27 cellular contexts compared by ENCODE assay signal in the genomic region with DNA sequence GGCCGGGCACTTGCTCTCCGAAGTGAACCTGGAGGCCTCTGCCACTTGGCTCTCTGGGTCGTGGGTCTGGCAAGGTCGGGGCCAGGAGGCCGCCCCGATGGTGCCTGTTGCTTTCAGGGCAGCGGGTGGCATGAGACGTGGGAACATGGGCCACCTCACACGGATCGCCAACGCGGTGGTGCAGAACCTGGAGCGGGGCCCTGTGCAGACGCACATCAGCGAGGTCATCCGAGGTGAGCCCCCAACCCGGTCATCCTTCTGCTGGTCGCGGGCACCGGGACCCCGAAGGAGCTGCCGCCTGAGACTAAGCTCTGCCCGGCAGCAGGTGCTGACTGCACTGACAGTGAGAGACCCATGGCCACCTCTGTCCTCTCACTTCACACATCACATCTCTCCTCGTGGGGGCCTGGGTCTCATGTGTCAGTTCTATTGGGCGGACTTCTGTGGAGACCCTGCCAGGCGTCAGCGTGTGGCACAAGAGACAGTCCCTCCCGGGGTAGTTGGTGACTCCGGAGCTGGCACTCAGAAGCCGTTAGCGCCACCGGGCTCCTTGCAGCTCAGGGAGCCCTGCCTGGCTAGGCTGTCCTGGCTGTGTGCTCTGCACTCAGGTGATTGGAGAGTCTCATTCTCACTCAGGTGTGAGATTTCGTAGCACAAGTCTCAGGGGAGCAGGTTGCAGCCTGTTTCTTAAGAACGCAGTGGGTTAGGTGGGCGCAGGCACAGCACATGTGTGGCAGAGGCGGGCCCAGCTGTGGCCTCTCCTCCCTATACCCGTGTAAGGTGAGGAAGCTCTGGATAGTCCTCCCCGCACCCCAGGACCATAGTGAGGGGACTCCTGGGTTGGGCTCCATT. TPM values are rescaled to one million over a fixed set of nuclear protein-coding genes. Genes with fewer than 3 reads are reported as not detected.
DNase-seq lines count a peak whose midpoint lies in the region; TF ChIP-seq lines count a peak whose summit lies in the region.
"Had no signal": no experiment of that assay in that cellular context is flagged by ENCODE, and none has a peak within 500 bp of the region (broad histone marks: within the 10 kb centered on the region; RNA-seq: fewer than 3 reads in every experiment).

No MANE protein-coding gene starts in this region.

- H3K27me3 ChIP-seq in GM06990 (replicated peaks; ENCODE audit: control insufficient read depth, insufficient read depth, low read length) (no peaks in the 10 kb centered on the region), H9 (ENCODE audit: insufficient read depth, low read length) (no peaks in the 10 kb centered on the region)
- H3K27me3 ChIP-seq: BE2C, left lung, vagina had no signal

- WGBS in H9 (ENCODE audit: extremely low coverage, insufficient read length, low lambda C conversion rate) = no CpG with 5 or more reads among the region's 38 CpGs

- no peak overlapping the region for H2BK120ac ChIP-seq in H9 (ENCODE audit: low read depth, low read length, poor library complexity, severe bottlenecking)

- TF ChIP-seq CTCF in GM06990 (IDR thresholded peaks at IDR 0.05; ENCODE audit: insufficient read depth, low read length, poor library complexity, severe bottlenecking) (no peak), chondrocyte (IDR thresholded peaks at IDR 0.05) (no peak), neural crest cell (conservative IDR thresholded peaks at IDR 0.05) (no peak), H9 (conservative IDR thresholded peaks at IDR 0.05) (no peak)

- no peak overlapping the region for H2AFZ ChIP-seq in H9 (ENCODE audit: low read length)

- H3K18ac ChIP-seq in H9 (ENCODE audit: insufficient read length, low read depth, low read length) = no peak overlapping the region

- no peak overlapping the region for H2BK20ac ChIP-seq in H9 (ENCODE audit: low read depth, low read length, poor library complexity, severe bottlenecking)

- no peaks in the 10 kb centered on the region for H3K23me2 ChIP-seq in H9 (ENCODE audit: insufficient read length, low read depth, low read length, poor library complexity, severe bottlenecking)

- no peak overlapping the region for H4K91ac ChIP-seq in H9 (ENCODE audit: insufficient read length, low read depth, low read length)

- no peak overlapping the region for H2BK15ac ChIP-seq in H9 (ENCODE audit: low read depth, low read length)

- H3K4me3 ChIP-seq in GM06990 (replicated peaks; ENCODE audit: low read depth, low read length) = no peak overlapping the region
- H3K4me3 ChIP-seq: A549, HAP-1, left lung, mucosa of descending colon, vagina had no signal

- peaks cover 11% of the 10 kb centered on the region for H3K36me3 Mint-ChIP-seq in activated naive CD4-positive, alpha-beta T cell treated with anti-CD3 and anti-CD28 coated beads, Interleukin-2, amount 10 ng/mL, durations not matched to agents 7 days and 5 days
- peaks cover 11% of the 10 kb centered on the region for H3K36me3 Mint-ChIP-seq in activated naive CD4-positive, alpha-beta T cell treated with anti-CD3 and anti-CD28 coated beads for 36 hours (ENCODE audit: low read depth)
- H3K36me3 Mint-ChIP-seq in chondrocyte (ENCODE audit: low read depth) = peaks cover 11% of the 10 kb centered on the region
- H3K36me3 Mint-ChIP-seq in neural crest cell (ENCODE audit: low read depth) = peaks cover 2% of the 10 kb centered on the region
- peaks cover 5 to 46% (median 41%) of the 10 kb centered on the region in 3 experiments; a peak in 6 of 7 replicates for H3K36me3 Mint-ChIP-seq in H9 (ENCODE audit: insufficient read depth in 1 of 3, low read depth in 3 of 3)

- CTCF ChIA-PET in activated naive CD4-positive, alpha-beta T cell treated with anti-CD3 and anti-CD28 coated beads, Interleukin-2, amount 10 ng/mL, durations not matched to agents 7 days and 5 days (lab: Charles Lee) = no interaction called here
- CTCF ChIA-PET in activated naive CD4-positive, alpha-beta T cell treated with anti-CD3 and anti-CD28 coated beads for 36 hours (lab: Charles Lee) = interaction anchor here (0.6 kb wide), 1 partner anchor 22 kb away, joined by 3 read pairs; no protein-coding TSS in a partner anchor

- H4K5ac ChIP-seq in H9 (ENCODE audit: insufficient read length, low read depth, low read length) = no peak overlapping the region

- H4K8ac ChIP-seq in H9 (replicated peaks; ENCODE audit: insufficient read length, low read depth, low read length) = no peak overlapping the region

- H3K9me3 ChIP-seq in H9 (ENCODE audit: control insufficient read depth, low read depth, low read length) = no peaks in the 10 kb centered on the region
- H3K9me3 ChIP-seq: A549, BE2C, HAP-1, left lung, mucosa of descending colon, vagina had no signal

- no peaks in the 10 kb centered on the region for H3K4me1 ChIP-seq in H9 (ENCODE audit: insufficient read depth, low read length)
- H3K4me1 ChIP-seq: A549, BE2C, HAP-1, left lung, vagina had no signal

- H3K23ac ChIP-seq in H9 (ENCODE audit: insufficient read length, low read depth, low read length) = no peak overlapping the region

- peak overlapping the region; percentile 64 for H3K27ac Mint-ChIP-seq in activated naive CD4-positive, alpha-beta T cell treated with anti-CD3 and anti-CD28 coated beads, Interleukin-2, amount 10 ng/mL, durations not matched to agents 7 days and 5 days
- H3K27ac Mint-ChIP-seq in activated naive CD4-positive, alpha-beta T cell treated with anti-CD3 and anti-CD28 coated beads for 36 hours = no peak overlapping the region
- H3K27ac Mint-ChIP-seq in chondrocyte (ENCODE audit: unreplicated experiment) = peak overlapping the region; percentile 2
- no peak overlapping the region for H3K27ac Mint-ChIP-seq in neural crest cell (ENCODE audit: unreplicated experiment)
- H3K27ac Mint-ChIP-seq in H9 = no peak overlapping the region
- H3K27ac Mint-ChIP-seq: activated CD4-positive, alpha-beta T cell treated with anti-CD3 and anti-CD28 coated beads, Interleukin-2, amount 10 ng/mL, durations not matched to agents 24 days and 14 days had no signal

- H2AK5ac ChIP-seq in H9 (ENCODE audit: insufficient read length, low read length) = no peak overlapping the region

- H3T11ph ChIP-seq in H9 (ENCODE audit: low read length) = no peak overlapping the region

- no peak overlapping the region for H3K9ac ChIP-seq in H9 (ENCODE audit: extremely low read depth, insufficient read length, low read length)

- H3K79me1 ChIP-seq in H9 (ENCODE audit: insufficient read depth, low read depth, low read length, poor library complexity, severe bottlenecking) = no peaks in the 10 kb centered on the region

- no peak overlapping the region for H3K4ac ChIP-seq in H9 (ENCODE audit: low read depth, low read length)

- no peak overlapping the region for H3K14ac ChIP-seq in H9 (ENCODE audit: insufficient read depth, low read length)

- H2BK12ac ChIP-seq in H9 (ENCODE audit: insufficient read length, low read depth, low read length) = no peak overlapping the region

- no peak overlapping the region for H3K4me3 Mint-ChIP-seq in activated naive CD4-positive, alpha-beta T cell treated with anti-CD3 and anti-CD28 coated beads, Interleukin-2, amount 10 ng/mL, durations not matched to agents 7 days and 5 days
- no peak overlapping the region for H3K4me3 Mint-ChIP-seq in activated naive CD4-positive, alpha-beta T cell treated with anti-CD3 and anti-CD28 coated beads for 36 hours
- H3K4me3 Mint-ChIP-seq in chondrocyte (ENCODE audit: unreplicated experiment) (no peak overlapping the region), neural crest cell (peak overlapping the region; percentile 34), H9 (no peak overlapping the region)
- H3K4me3 Mint-ChIP-seq: activated CD4-positive, alpha-beta T cell treated with anti-CD3 and anti-CD28 coated beads, Interleukin-2, amount 10 ng/mL, durations not matched to agents 24 days and 14 days had no signal

- intact Hi-C loops in activated naive CD4-positive, alpha-beta T cell treated with anti-CD3 and anti-CD28 coated beads for 36 hours (cut with micrococcal nuclease) = no loop called here

- no peak overlapping the region for H3K4me2 ChIP-seq in H9 (ENCODE audit: insufficient read depth, insufficient read length, low read length)
- H3K4me2 ChIP-seq: A549 had no signal

- H3K27ac ChIP-seq in H9 (ENCODE audit: insufficient read length, low read depth, low read length) = no peak overlapping the region
- H3K27ac ChIP-seq: A549, left lung, vagina had no signal

- H3K36me3 ChIP-seq in GM06990 (ENCODE audit: control insufficient read depth, insufficient read depth, low read length) = peaks cover 51% of the 10 kb centered on the region

- H3K56ac ChIP-seq in H9 (ENCODE audit: insufficient read length, low read depth, low read length) = no peak overlapping the region

- H4K20me1 ChIP-seq in H9 (ENCODE audit: control insufficient read depth, insufficient read depth, insufficient read length) = no peaks in the 10 kb centered on the region

- H3K4me1 Mint-ChIP-seq in activated naive CD4-positive, alpha-beta T cell treated with anti-CD3 and anti-CD28 coated beads, Interleukin-2, amount 10 ng/mL, durations not matched to agents 7 days and 5 days = no peaks in the 10 kb centered on the region
- H3K4me1 Mint-ChIP-seq in activated naive CD4-positive, alpha-beta T cell treated with anti-CD3 and anti-CD28 coated beads for 36 hours (ENCODE audit: low read depth) = no peaks in the 10 kb centered on the region
- H3K4me1 Mint-ChIP-seq in chondrocyte (ENCODE audit: low read depth) = no peaks in the 10 kb centered on the region
- H3K4me1 Mint-ChIP-seq in neural crest cell = no peaks in the 10 kb centered on the region
- H3K4me1 Mint-ChIP-seq in H9 = no peaks in the 10 kb centered on the region
- H3K4me1 Mint-ChIP-seq: activated CD4-positive, alpha-beta T cell treated with anti-CD3 and anti-CD28 coated beads, Interleukin-2, amount 10 ng/mL, durations not matched to agents 24 days and 14 days had no signal

- no peaks in the 10 kb centered on the region for H3K27me3 Mint-ChIP-seq in activated naive CD4-positive, alpha-beta T cell treated with anti-CD3 and anti-CD28 coated beads, Interleukin-2, amount 10 ng/mL, durations not matched to agents 7 days and 5 days
- H3K27me3 Mint-ChIP-seq in activated naive CD4-positive, alpha-beta T cell treated with anti-CD3 and anti-CD28 coated beads for 36 hours (ENCODE audit: low read depth) = no peaks in the 10 kb centered on the region
- H3K27me3 Mint-ChIP-seq in chondrocyte (ENCODE audit: low read depth) (no peaks in the 10 kb centered on the region), neural crest cell (ENCODE audit: low read depth) (no peaks in the 10 kb centered on the region), H9 (ENCODE audit: low read depth) (0 out of 2 replicates have a peak, but pooled peaks cover 1% of the 10 kb centered on the region)
- H3K27me3 Mint-ChIP-seq: activated CD4-positive, alpha-beta T cell treated with anti-CD3 and anti-CD28 coated beads, Interleukin-2, amount 10 ng/mL, durations not matched to agents 24 days and 14 days had no signal

- no peak overlapping the region for H2BK5ac ChIP-seq in H9 (ENCODE audit: insufficient read length, low read length)

- no peaks in the 10 kb centered on the region for H3K79me2 ChIP-seq in H9 (ENCODE audit: insufficient read depth, low read length)

- no peak for DNase-seq in activated naive CD4-positive, alpha-beta T cell treated with anti-CD3 and anti-CD28 coated beads, Interleukin-2, amount 10 ng/mL, durations not matched to agents 7 days and 5 days
- no peak for DNase-seq in activated naive CD4-positive, alpha-beta T cell treated with anti-CD3 and anti-CD28 coated beads for 36 hours
- DNase-seq in GM06990 (ENCODE audit: extremely low read depth, insufficient read length) = peak; percentile 9
- peak; percentile 88 for DNase-seq in chondrocyte (ENCODE audit: low spot score)
- no peak for DNase-seq in neural crest cell (ENCODE audit: low read depth, low spot score)
- no peak for DNase-seq in RKO (ENCODE audit: low spot score)
- no peak for DNase-seq in nucleus accumbens (lab: John Stamatoyannopoulos, UW)
- DNase-seq in H9 = no peak
- DNase-seq: activated CD4-positive, alpha-beta T cell treated with anti-CD3 and anti-CD28 coated beads, Interleukin-2, amount 10 ng/mL, durations not matched to agents 24 days and 14 days; activated gamma-delta T cell; aorta; BE2C; Calu3; effector CD4-positive, alpha-beta T cell; EL; NCI-H2107; NCI-H526; retina; stimulated activated CD8-positive, alpha-beta memory T cell treated with anti-CD3 and anti-CD28 coated beads, Interleukin-4, amount 100 ng/mL, for 48 hours; T-helper 1 cell had no signal

- H3K9me3 Mint-ChIP-seq in activated naive CD4-positive, alpha-beta T cell treated with anti-CD3 and anti-CD28 coated beads, Interleukin-2, amount 10 ng/mL, durations not matched to agents 7 days and 5 days = no peaks in the 10 kb centered on the region
- no peaks in the 10 kb centered on the region for H3K9me3 Mint-ChIP-seq in activated naive CD4-positive, alpha-beta T cell treated with anti-CD3 and anti-CD28 coated beads for 36 hours
- H3K9me3 Mint-ChIP-seq in chondrocyte (ENCODE audit: low read depth) (no peaks in the 10 kb centered on the region), neural crest cell (no peaks in the 10 kb centered on the region), H9 (no peaks in the 10 kb centered on the region)
- H3K9me3 Mint-ChIP-seq: activated CD4-positive, alpha-beta T cell treated with anti-CD3 and anti-CD28 coated beads, Interleukin-2, amount 10 ng/mL, durations not matched to agents 24 days and 14 days had no signal

RNA-seq across cellular contexts. Expression of a gene that starts 39.8 kb away (rescaled TPM):
- total RNA-seq in activated naive CD4-positive, alpha-beta T cell treated with anti-CD3 and anti-CD28 coated beads for 36 hours = 100 to 1,000 TPM; 100 TPM
- total RNA-seq in chondrocyte (103 to 110 TPM (median 104 TPM) in 3 replicates), neural crest cell (116 and 130 TPM in 2 replicates), H9 (2021) (69.8 and 72.0 TPM in 2 replicates)

RNA-seq across cellular contexts. Expression of a gene that starts 46.3 kb away (rescaled TPM):
- total RNA-seq in activated naive CD4-positive, alpha-beta T cell treated with anti-CD3 and anti-CD28 coated beads for 36 hours = 1 to 10 TPM; 7.5 to 8.3 TPM
- total RNA-seq in chondrocyte (1.5 to 46.5 TPM (median 46.5 TPM) in 3 replicates), neural crest cell (1.7 TPM in 2 replicates), H9 (2021) (11.4 and 11.9 TPM in 2 replicates)
- total RNA-seq: vagina had no signal

RNA-seq across cellular contexts. Expression of a gene that starts 51.6 kb away (rescaled TPM):
- under 1 TPM in 1 of 2 experiments, not detected in 1; 0.31 TPM for total RNA-seq in activated naive CD4-positive, alpha-beta T cell treated with anti-CD3 and anti-CD28 coated beads for 36 hours
- total RNA-seq in chondrocyte (0.99 to 1.6 TPM in 2 of 3 replicates, not detected in the other), neural crest cell (0.30 and 0.35 TPM in 2 replicates), H9 (2021) (1.4 and 1.5 TPM in 2 replicates)
- total RNA-seq: aorta, cerebellum, left lung, mucosa of descending colon, temporal lobe, vagina had no signal

Comparison
In these comparisons a context has a peak if more than half of its experiments do, and no peak if none do; other contexts are left out.
1. H3K27ac Mint-ChIP-seq: peak in activated naive CD4-positive, alpha-beta T cell treated with anti-CD3 and anti-CD28 coated beads, Interleukin-2, amount 10 ng/mL, durations not matched to agents 7 days and 5 days (single experiment) and chondrocyte (single experiment); none in activated naive CD4-positive, alpha-beta T cell treated with anti-CD3 and anti-CD28 coated beads for 36 hours (single experiment), neural crest cell (single experiment) and H9 (0 of 3).
2. DNase-seq: peak in GM06990 (single experiment) and chondrocyte (single experiment); none in activated naive CD4-positive, alpha-beta T cell treated with anti-CD3 and anti-CD28 coated beads, Interleukin-2, amount 10 ng/mL, durations not matched to agents 7 days and 5 days (single experiment), activated naive CD4-positive, alpha-beta T cell treated with anti-CD3 and anti-CD28 coated beads for 36 hours (single experiment), neural crest cell (single experiment), RKO (single experiment), nucleus accumbens (0 of 56) and H9 (single experiment).